In the genomic region with DNA sequence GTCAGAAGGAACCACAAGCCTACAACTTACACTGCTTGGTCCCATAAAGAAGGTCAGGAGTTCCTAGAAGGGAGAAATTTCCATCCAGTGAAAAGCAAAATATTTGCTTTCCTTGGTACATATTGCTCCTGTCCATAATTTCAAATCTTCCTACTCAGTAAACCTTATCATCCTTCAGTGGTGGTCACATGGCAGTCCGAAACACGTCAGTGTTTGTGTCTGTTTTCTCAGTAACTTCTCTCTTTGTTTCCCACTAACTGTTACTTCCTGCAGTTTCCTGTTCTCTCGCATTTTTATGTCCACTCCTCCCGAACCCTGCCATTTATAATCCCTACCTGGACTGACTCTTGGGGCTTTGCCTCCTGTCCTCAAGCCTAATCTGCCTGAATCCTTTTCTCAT, we compare ENCODE assay signal across 13 cellular contexts.
DNase-seq lines count a peak whose midpoint lies in the region; ATAC-seq and TF ChIP-seq lines count a peak whose summit lies in the region.
"Had no signal": no experiment of that assay in that cellular context is flagged by ENCODE, and none has a peak within 500 bp of the region (broad histone marks: within the 10 kb centered on the region; RNA-seq: fewer than 3 reads in every experiment).

No MANE protein-coding gene starts in this region.

- H3K27ac ChIP-seq in hepatocyte: peak overlapping the region; percentile 71
- peak overlapping the region; percentile 11 for H3K27ac ChIP-seq in stomach smooth muscle (ENCODE audit: low read length)
- H3K27ac ChIP-seq: A549 had no signal

- no peak overlapping the region for H2AFZ ChIP-seq in hepatocyte

- no peak for ATAC-seq in activated naive CD8-positive, alpha-beta T cell treated with anti-CD3 and anti-CD28 coated beads, Interleukin-2, amount 10 ng/mL, durations not matched to agents 7 days and 5 days (ENCODE audit: low read depth)
- ATAC-seq: A549 had no signal

- TF ChIP-seq POLR2A in lower leg skin (IDR thresholded peaks at IDR 0.05): no peak

- H3K36me3 Mint-ChIP-seq in T-helper 2 cell treated with Interferon-gamma antibody and Interleukin-4, amounts not matched to agents 5 μg/mL and 100 μg/mL, for 36 hours (ENCODE audit: low read depth): peaks cover 5% of the 10 kb centered on the region
- H3K36me3 Mint-ChIP-seq in activated naive CD8-positive, alpha-beta T cell treated with anti-CD3 and anti-CD28 coated beads, Interleukin-2, amount 10 ng/mL, durations not matched to agents 7 days and 5 days: peaks cover 16% of the 10 kb centered on the region

- no peaks in the 10 kb centered on the region for H3K9me3 ChIP-seq in hepatocyte (ENCODE audit: low read depth)
- H3K9me3 ChIP-seq in stomach smooth muscle (ENCODE audit: control insufficient read depth in 2 of 2, low read length in 2 of 2): no peaks in the 10 kb centered on the region
- H3K9me3 ChIP-seq: A549, ovary, Peyer's patch had no signal

- no peaks in the 10 kb centered on the region for H3K9me2 ChIP-seq in hepatocyte (replicated peaks; ENCODE audit: insufficient read depth)

- H3K27ac Mint-ChIP-seq in T-helper 2 cell treated with Interferon-gamma antibody and Interleukin-4, amounts not matched to agents 5 μg/mL and 100 μg/mL, for 36 hours: peak overlapping the region; percentile 82
- H3K27ac Mint-ChIP-seq in activated naive CD8-positive, alpha-beta T cell treated with anti-CD3 and anti-CD28 coated beads, Interleukin-2, amount 10 ng/mL, durations not matched to agents 7 days and 5 days: peak overlapping the region; percentile 82

- peaks cover 19% of the 10 kb centered on the region for H3K4me1 ChIP-seq in hepatocyte (ENCODE audit: insufficient read depth)
- peaks cover 34% of the 10 kb centered on the region for H3K4me1 ChIP-seq in stomach smooth muscle (ENCODE audit: control insufficient read depth, insufficient read depth, low read length)
- H3K4me1 ChIP-seq: A549 had no signal

- H4K20me1 ChIP-seq in hepatocyte (ENCODE audit: insufficient read depth, poor library complexity, severe bottlenecking): no peaks in the 10 kb centered on the region

- H3K27me3 Mint-ChIP-seq in T-helper 2 cell treated with Interferon-gamma antibody and Interleukin-4, amounts not matched to agents 5 μg/mL and 100 μg/mL, for 36 hours (ENCODE audit: low read depth): no peaks in the 10 kb centered on the region
- H3K27me3 Mint-ChIP-seq in activated naive CD8-positive, alpha-beta T cell treated with anti-CD3 and anti-CD28 coated beads, Interleukin-2, amount 10 ng/mL, durations not matched to agents 7 days and 5 days: no peaks in the 10 kb centered on the region
- H3K27me3 Mint-ChIP-seq: stimulated activated naive CD8-positive, alpha-beta T cell treated with anti-CD3 and anti-CD28 coated beads, Interleukin-15, amount 100 ng/mL, for 72 hours had no signal

- H3K4me1 Mint-ChIP-seq in T-helper 2 cell treated with Interferon-gamma antibody and Interleukin-4, amounts not matched to agents 5 μg/mL and 100 μg/mL, for 36 hours (ENCODE audit: low read depth): peaks cover 33% of the 10 kb centered on the region
- H3K4me1 Mint-ChIP-seq in activated naive CD8-positive, alpha-beta T cell treated with anti-CD3 and anti-CD28 coated beads, Interleukin-2, amount 10 ng/mL, durations not matched to agents 7 days and 5 days: peaks cover 37% of the 10 kb centered on the region

- no peak overlapping the region for H3K9ac ChIP-seq in stomach smooth muscle (ENCODE audit: low read length in 2 of 2)

- H3K79me2 ChIP-seq in hepatocyte: no peaks in the 10 kb centered on the region

- 43% methylated on average over 4 of the region's 4 CpGs for WGBS in hepatocyte (ENCODE audit: low lambda C conversion rate, missing lambda C conversion rate)
- 63 to 76% methylated on average over 4 of the region's 4 CpGs for WGBS in lower leg skin, 2 donors

- no peak for TF ChIP-seq CTCF in hepatocyte (IDR thresholded peaks at IDR 0.05; ENCODE audit: poor library complexity)
- TF ChIP-seq CTCF in lower leg skin (IDR thresholded peaks at IDR 0.05): no peak

- peak overlapping the region; percentile 64 for H3K4me2 ChIP-seq in hepatocyte
- H3K4me2 ChIP-seq: A549 had no signal

- H3K4me3 ChIP-seq in hepatocyte (no peak overlapping the region), stomach smooth muscle (ENCODE audit: low read length in 2 of 2) (no peak overlapping the region), lower leg skin (ENCODE audit: low read depth, poor library complexity, severe bottlenecking) (no peak overlapping the region)
- H3K4me3 ChIP-seq: A549, ovary, Peyer's patch had no signal

- no peaks in the 10 kb centered on the region for H3K27me3 ChIP-seq in hepatocyte
- H3K27me3 ChIP-seq in stomach smooth muscle (ENCODE audit: control insufficient read depth in 1 of 2, insufficient read depth in 2 of 2, low read length in 2 of 2): no peaks in the 10 kb centered on the region
- H3K27me3 ChIP-seq: ovary, Peyer's patch had no signal

- H3K4me3 Mint-ChIP-seq in T-helper 2 cell treated with Interferon-gamma antibody and Interleukin-4, amounts not matched to agents 5 μg/mL and 100 μg/mL, for 36 hours: peak overlapping the region; percentile 58
- H3K4me3 Mint-ChIP-seq in activated naive CD8-positive, alpha-beta T cell treated with anti-CD3 and anti-CD28 coated beads, Interleukin-2, amount 10 ng/mL, durations not matched to agents 7 days and 5 days: peak overlapping the region; percentile 62

- H3K36me3 ChIP-seq in hepatocyte (replicated peaks; ENCODE audit: insufficient read depth, low read depth) (no peaks in the 10 kb centered on the region), stomach smooth muscle (ENCODE audit: control insufficient read depth in 2 of 2, insufficient read depth in 2 of 2, low read length in 2 of 2) (no peaks in the 10 kb centered on the region)
- H3K36me3 ChIP-seq: ovary, Peyer's patch had no signal

- intact Hi-C loops in lower leg skin (cut with DNase I; ENCODE audit: low total_unique reads): no loop called here

- no peak for DNase-seq in T-helper 2 cell treated with Interferon-gamma antibody and Interleukin-4, amounts not matched to agents 5 μg/mL and 100 μg/mL, for 36 hours (ENCODE audit: low spot score)
- DNase-seq in T-helper 2 cell: no peak
- no peak for DNase-seq in activated naive CD8-positive, alpha-beta T cell treated with anti-CD3 and anti-CD28 coated beads, Interleukin-2, amount 10 ng/mL, durations not matched to agents 7 days and 5 days
- DNase-seq in hepatocyte (ENCODE audit: low spot score): no peak
- DNase-seq in lower leg skin (ENCODE audit: low spot score in 2 of 2): no peak
- no peak for DNase-seq in cerebellar nuclear complex (lab: John Stamatoyannopoulos, UW)
- DNase-seq in NCI-H748 (lab: John Stamatoyannopoulos, UW; ENCODE audit: unreplicated experiment): no peak
- DNase-seq: NCI-H2081 treated with DMSO at 0.1 percent for 48 hours; Peyer's patch; stimulated activated naive CD8-positive, alpha-beta T cell treated with anti-CD3 and anti-CD28 coated beads, Interleukin-15, amount 100 ng/mL, for 72 hours had no signal

- POLR2A ChIA-PET in activated naive CD8-positive, alpha-beta T cell treated with anti-CD3 and anti-CD28 coated beads, Interleukin-2, amount 10 ng/mL, durations not matched to agents 7 days and 5 days (lab: Charles Lee): no interaction called here

- H3K9me3 Mint-ChIP-seq in T-helper 2 cell treated with Interferon-gamma antibody and Interleukin-4, amounts not matched to agents 5 μg/mL and 100 μg/mL, for 36 hours: no peaks in the 10 kb centered on the region
- H3K9me3 Mint-ChIP-seq in activated naive CD8-positive, alpha-beta T cell treated with anti-CD3 and anti-CD28 coated beads, Interleukin-2, amount 10 ng/mL, durations not matched to agents 7 days and 5 days: peaks cover 5% of the 10 kb centered on the region
